2 cellular contexts compared by ENCODE assay signal in genomic region chr13:58979851-58980250, GRCh38.
TF ChIP-seq lines count a peak whose summit lies in the region.

No MANE protein-coding gene starts in this region.

TF ChIP-seq in IMR-90, 13 proteins besides CTCF, POLR2A, EP300 and RAD21:
- no peak for TF ChIP-seq MAFK (IDR thresholded peaks at IDR 0.05; ENCODE audit: low read depth, low read length)
- TF ChIP-seq CEBPB (IDR thresholded peaks at IDR 0.05; ENCODE audit: low read depth, low read length), result peak; percentile 49; the same call in 1 of the 2 replicates
- TF ChIP-seq NFE2L2 (IDR thresholded peaks at IDR 0.05; ENCODE audit: low read depth, low read length), result no peak

TF ChIP-seq in H1, 55 proteins besides CTCF, POLR2A, EP300 and RAD21:
- TF ChIP-seq USF2 (IDR thresholded peaks at IDR 0.05; ENCODE audit: low read length), result no peak
- peak; percentile 71; the same call in 1 of the 2 replicates for TF ChIP-seq CEBPB (IDR thresholded peaks at IDR 0.05; ENCODE audit: low read depth, low read length)
- no peak for TF ChIP-seq CBX5 (IDR thresholded peaks at IDR 0.05; ENCODE audit: low read depth, low read length)
